Comparison of ENCODE assay signal across 28 cellular contexts in genomic region chr15:74264081-74264501, GRCh38. TPM values are rescaled to one million over a fixed set of nuclear protein-coding genes. Genes with fewer than 3 reads are reported as not detected.
DNase-seq lines count a peak whose midpoint lies in the region; ATAC-seq and TF ChIP-seq lines count a peak whose summit lies in the region.
"Had no signal": no experiment of that assay in that cellular context is flagged by ENCODE, and none has a peak within 500 bp of the region (broad histone marks: within the 10 kb centered on the region; RNA-seq: fewer than 3 reads in every experiment).

No MANE protein-coding gene starts in this region.

- no peak overlapping the region for H3K4me3 Mint-ChIP-seq in progenitor cell of endocrine pancreas (ENCODE audit: low read depth)
- H3K4me3 Mint-ChIP-seq: activated CD8-positive, alpha-beta T cell treated with anti-CD3 and anti-CD28 coated beads, Interleukin-2, amount 10 ng/mL, durations not matched to agents 7 days and 5 days; CD8-positive, alpha-beta T cell had no signal

- H3K4me2 ChIP-seq in neural cell (ENCODE audit: low read length): peak overlapping the region; percentile 31

- peaks cover 54% of the 10 kb centered on the region for H3K27me3 Mint-ChIP-seq in progenitor cell of endocrine pancreas

- TF ChIP-seq CTCF in neural cell (IDR thresholded peaks at IDR 0.05; ENCODE audit: poor library complexity, severe bottlenecking) (no peak), foreskin keratinocyte (conservative IDR thresholded peaks at IDR 0.05) (no peak), progenitor cell of endocrine pancreas (IDR thresholded peaks at IDR 0.05; ENCODE audit: unreplicated experiment) (no peak)

- no peaks in the 10 kb centered on the region for H3K4me1 ChIP-seq in foreskin keratinocyte
- H3K4me1 ChIP-seq: gastrocnemius medialis, tibial artery had no signal

- H3F3A ChIP-seq in neural cell (ENCODE audit: insufficient read depth, low read length, poor library complexity, severe bottlenecking): peaks cover 4% of the 10 kb centered on the region

- H3K27me3 ChIP-seq in neural cell (ENCODE audit: insufficient read depth, low read depth, low read length) (no peaks in the 10 kb centered on the region), foreskin keratinocyte (peaks cover 32% of the 10 kb centered on the region)

- no peak overlapping the region for H2AFZ ChIP-seq in neural cell (ENCODE audit: low read depth, low read length)

- peak overlapping the region; percentile 99 for H3K27ac ChIP-seq in neural cell (ENCODE audit: low read length)
- no peak overlapping the region for H3K27ac ChIP-seq in foreskin keratinocyte
- H3K27ac ChIP-seq: gastrocnemius medialis, tibial artery had no signal

- H3K4me3 ChIP-seq in neural cell (ENCODE audit: low read length): peak overlapping the region; percentile 49
- H3K4me3 ChIP-seq: gastrocnemius medialis, tibial artery had no signal

- no peaks in the 10 kb centered on the region for H3K36me3 Mint-ChIP-seq in progenitor cell of endocrine pancreas (ENCODE audit: insufficient read depth)
- H3K36me3 Mint-ChIP-seq: CD8-positive, alpha-beta T cell had no signal

- H4K20me1 ChIP-seq in neural cell (ENCODE audit: insufficient read depth): no peaks in the 10 kb centered on the region

- no peaks in the 10 kb centered on the region for H3K9me2 ChIP-seq in neural cell (ENCODE audit: insufficient read depth, low read length)

- TF ChIP-seq RAD21 in neural cell (conservative IDR thresholded peaks at IDR 0.05): no peak

- peak overlapping the region; percentile 76 for H3K9ac ChIP-seq in neural cell (ENCODE audit: low read length)

- H3K27ac Mint-ChIP-seq in progenitor cell of endocrine pancreas: no peak overlapping the region
- H3K27ac Mint-ChIP-seq: activated CD8-positive, alpha-beta T cell treated with anti-CD3 and anti-CD28 coated beads, Interleukin-2, amount 10 ng/mL, durations not matched to agents 7 days and 5 days; CD8-positive, alpha-beta T cell had no signal

- peak; percentile 79 for DNase-seq in G401 (ENCODE audit: low spot score)
- peak; percentile 43 to 72 for DNase-seq in NCI-H2081 (lab: John Stamatoyannopoulos, UW)
- DNase-seq in anterior cingulate cortex (lab: John Stamatoyannopoulos, UW): peak in 37 of 58 donors; percentile 3 to 86 (median 38)
- no peak for DNase-seq in foreskin keratinocyte
- no peak for DNase-seq in progenitor cell of endocrine pancreas (ENCODE audit: low spot score, unreplicated experiment)
- no peak for DNase-seq in GM19238 (ENCODE audit: insufficient read length, low spot score)
- DNase-seq: activated CD8-positive, alpha-beta T cell treated with anti-CD3 and anti-CD28 coated beads, Interleukin-2, amount 10 ng/mL, durations not matched to agents 7 days and 5 days; activated naive CD4-positive, alpha-beta T cell; activated T-cell treated with anti-CD3 and anti-CD28 coated beads, Interleukin-2, amount 50 U/mL, for 1 hour; amniotic stem cell; CD8-positive, alpha-beta T cell; DMS53; effector CD4-positive, alpha-beta T cell; gastrocnemius medialis; Karpas-422; left colon; midbrain; NCI-H226; small intestine; stimulated activated CD4-positive, alpha-beta T cell treated with anti-CD3 and anti-CD28 coated beads, Interleukin-2, amount 100 ng/mL, for 48 hours; stimulated activated naive CD4-positive, alpha-beta T cell treated with Interleukin-2 at 50 U/mL for 16 hours; T1000; tibial artery had no signal

- H3K9me3 Mint-ChIP-seq in progenitor cell of endocrine pancreas (ENCODE audit: low read depth): no peaks in the 10 kb centered on the region
- H3K9me3 Mint-ChIP-seq: CD8-positive, alpha-beta T cell; nephron had no signal

- no peaks in the 10 kb centered on the region for H3K79me2 ChIP-seq in neural cell (replicated peaks; ENCODE audit: insufficient read depth, low read length)

- TF ChIP-seq EP300 in neural cell (conservative IDR thresholded peaks at IDR 0.05; ENCODE audit: poor library complexity, severe bottlenecking): no peak

- no peaks in the 10 kb centered on the region for H3K9me3 ChIP-seq in neural cell (ENCODE audit: low read length)
- H3K9me3 ChIP-seq: gastrocnemius medialis, tibial artery had no signal

- no peak for ATAC-seq in foreskin keratinocyte
- ATAC-seq: activated CD8-positive, alpha-beta T cell treated with anti-CD3 and anti-CD28 coated beads, Interleukin-2, amount 10 ng/mL, durations not matched to agents 7 days and 5 days; CD8-positive, alpha-beta T cell; gastrocnemius medialis; HCT116; left colon had no signal

- H3K36me3 ChIP-seq in neural cell (ENCODE audit: insufficient read depth, low read length): no peaks in the 10 kb centered on the region
- H3K36me3 ChIP-seq: gastrocnemius medialis, tibial artery had no signal

- peaks cover 1% of the 10 kb centered on the region for H3K4me1 Mint-ChIP-seq in progenitor cell of endocrine pancreas (ENCODE audit: low read depth)

- in situ Hi-C loops in G401 (cut with HindIII; ENCODE audit: low sequenced_read_pairs): no loop called here

TF ChIP-seq in neural cell, 6 proteins besides CTCF, POLR2A, EP300 and RAD21:
- TF ChIP-seq REST (IDR thresholded peaks at IDR 0.05; ENCODE audit: borderline replicate concordance): no peak
- TF ChIP-seq SMC3 (conservative IDR thresholded peaks at IDR 0.05; ENCODE audit: poor library complexity): no peak
- TF ChIP-seq POLR2AphosphoS5 (IDR thresholded peaks at IDR 0.05): peak; percentile 71
- no peak for TF ChIP-seq EZH2 (IDR thresholded peaks at IDR 0.05; ENCODE audit: borderline replicate concordance, insufficient read depth, low read length, poor library complexity, severe bottlenecking)

RNA-seq across cellular contexts. Expression of gene CCDC33, which starts 28.0 kb away (rescaled TPM):
- total RNA-seq in G401 (2014; rRNA removed; shearing (Covaris generic)): 3.5 and 16.8 TPM in 2 replicates
- polyA plus RNA-seq in neural cell: 1.4 TPM in 2 replicates
- polyA minus RNA-seq in neural cell: 0.73 and 1.3 TPM in 2 replicates
- total RNA-seq in foreskin keratinocyte: not detected in 2 replicates
- not detected in 2 replicates for polyA plus RNA-seq in foreskin keratinocyte
- total RNA-seq in progenitor cell of endocrine pancreas: 0.84 and 2.0 TPM in 2 replicates
- total RNA-seq: activated CD8-positive, alpha-beta T cell treated with anti-CD3 and anti-CD28 coated beads, Interleukin-2, amount 10 ng/mL, durations not matched to agents 7 days and 5 days; CD8-positive, alpha-beta T cell; gastrocnemius medialis; pulmonary artery endothelial cell had no signal
- polyA plus RNA-seq: esophagus had no signal

Comparison
In these comparisons a context has a peak if more than half of its experiments do, and no peak if none do; other contexts are left out.
1. DNase-seq: peak in G401 (single experiment), NCI-H2081 (2 of 2) and anterior cingulate cortex (37 of 58); none in foreskin keratinocyte (0 of 2), progenitor cell of endocrine pancreas (single experiment) and GM19238 (single experiment).